11 cellular contexts compared by ENCODE assay signal in genomic region chr10:17144757-17145156, GRCh38. TPM values are rescaled to one million over a fixed set of nuclear protein-coding genes. Genes with fewer than 3 reads are reported as not detected.
DNase-seq lines count a peak whose midpoint lies in the region; ATAC-seq and TF ChIP-seq lines count a peak whose summit lies in the region.
"Had no signal": no experiment of that assay in that cellular context is flagged by ENCODE, and none has a peak within 500 bp of the region (broad histone marks: within the 10 kb centered on the region; RNA-seq: fewer than 3 reads in every experiment).

No MANE protein-coding gene starts in this region.

- intact Hi-C loops in CD8-positive, alpha-beta T cell (cut with DNase I, micrococcal nuclease), result no loop called here

- H3K9me2 ChIP-seq in hepatocyte (replicated peaks; ENCODE audit: insufficient read depth), result no peaks in the 10 kb centered on the region

- no peaks in the 10 kb centered on the region for H3K27me3 ChIP-seq in hepatocyte
- no peaks in the 10 kb centered on the region for H3K27me3 ChIP-seq in CD8-positive, alpha-beta T cell (ENCODE audit: insufficient read depth, low read length)
- H3K27me3 ChIP-seq: esophagus muscularis mucosa had no signal

- no peaks in the 10 kb centered on the region for H3K79me2 ChIP-seq in hepatocyte

- H3K4me3 ChIP-seq in HFF-Myc (replicated peaks; ENCODE audit: low read depth, low read length) (no peak overlapping the region), hepatocyte (no peak overlapping the region)
- no peak overlapping the region for H3K4me3 ChIP-seq in CD8-positive, alpha-beta T cell (ENCODE audit: low read depth, low read length)
- H3K4me3 ChIP-seq: esophagus muscularis mucosa, PC-9 had no signal

- H4K20me1 ChIP-seq in hepatocyte (ENCODE audit: insufficient read depth, poor library complexity, severe bottlenecking), result no peaks in the 10 kb centered on the region

- H3K27ac Mint-ChIP-seq in CD8-positive, alpha-beta T cell, result no peak overlapping the region

- no peak overlapping the region for H2AFZ ChIP-seq in hepatocyte
- H2AFZ ChIP-seq: PC-9 had no signal

- DNase-seq in HFF-Myc (ENCODE audit: extremely low read depth, low read depth), result peak; percentile 19
- peak; percentile 25 for DNase-seq in activated CD8-positive, alpha-beta memory T cell treated with anti-CD3 and anti-CD28 coated beads, Interleukin-2, amount 50 U/mL, for 24 hours (ENCODE audit: extremely low read depth)
- no peak for DNase-seq in hepatocyte (ENCODE audit: low spot score)
- DNase-seq in AML-193 (lab: John Stamatoyannopoulos, UW), result no peak
- DNase-seq in CD8-positive, alpha-beta T cell, result no peak
- no peak for DNase-seq in OCI-M1 (lab: John Stamatoyannopoulos, UW)
- DNase-seq: activated gamma-delta T cell, PC-9 had no signal

- POLR2A ChIA-PET in CD8-positive, alpha-beta T cell (lab: Charles Lee), result interaction anchor here (0.7 kb wide), 1 partner anchor 61 kb away, joined by 5 read pairs; no protein-coding TSS in a partner anchor

- TF ChIP-seq CTCF in C4-2B (conservative IDR thresholded peaks at IDR 0.05), result no peak
- TF ChIP-seq CTCF in HFF-Myc (IDR thresholded peaks at IDR 0.05; ENCODE audit: low read depth, low read length, missing control alignments), result no peak
- TF ChIP-seq CTCF in hepatocyte (IDR thresholded peaks at IDR 0.05; ENCODE audit: poor library complexity), result no peak
- no peak for TF ChIP-seq CTCF in CD8-positive, alpha-beta T cell (IDR thresholded peaks at IDR 0.05)

- H3K9me3 ChIP-seq in hepatocyte (ENCODE audit: low read depth), result no peaks in the 10 kb centered on the region
- H3K9me3 ChIP-seq in CD8-positive, alpha-beta T cell (ENCODE audit: low read length), result no peaks in the 10 kb centered on the region
- H3K9me3 ChIP-seq: esophagus muscularis mucosa had no signal

- CTCF ChIA-PET in CD8-positive, alpha-beta T cell (lab: Charles Lee), result no interaction called here

- H3K27me3 Mint-ChIP-seq in CD8-positive, alpha-beta T cell (ENCODE audit: low read depth), result no peaks in the 10 kb centered on the region

- H3K4me3 Mint-ChIP-seq in CD8-positive, alpha-beta T cell, result no peak overlapping the region

- peaks cover 11% of the 10 kb centered on the region for H3K4me1 Mint-ChIP-seq in CD8-positive, alpha-beta T cell (ENCODE audit: low read depth)

- peaks cover 18% of the 10 kb centered on the region for H3K4me1 ChIP-seq in hepatocyte (ENCODE audit: insufficient read depth)
- H3K4me1 ChIP-seq in CD8-positive, alpha-beta T cell (ENCODE audit: insufficient read depth, low read length), result no peaks in the 10 kb centered on the region
- H3K4me1 ChIP-seq: esophagus muscularis mucosa had no signal

- H3K36me3 Mint-ChIP-seq in CD8-positive, alpha-beta T cell, result peaks cover 14% of the 10 kb centered on the region

- no peaks in the 10 kb centered on the region for H3K36me3 ChIP-seq in hepatocyte (replicated peaks; ENCODE audit: insufficient read depth, low read depth)
- H3K36me3 ChIP-seq in CD8-positive, alpha-beta T cell (ENCODE audit: insufficient read depth, low read length), result no peaks in the 10 kb centered on the region
- H3K36me3 ChIP-seq: esophagus muscularis mucosa had no signal

- H3K27ac ChIP-seq in C4-2B (peak overlapping the region; percentile 76), hepatocyte (peak overlapping the region; percentile 12)
- no peak overlapping the region for H3K27ac ChIP-seq in CD8-positive, alpha-beta T cell (ENCODE audit: low read depth, low read length)
- H3K27ac ChIP-seq: esophagus muscularis mucosa, PC-9 had no signal

- WGBS in hepatocyte (ENCODE audit: low lambda C conversion rate, missing lambda C conversion rate), result 89% methylated on average over 5 of the region's 5 CpGs

- H3K4me2 ChIP-seq in hepatocyte, result no peak overlapping the region
- H3K4me2 ChIP-seq: PC-9 had no signal

- no peak for ATAC-seq in SK-N-SH treated with all-trans-retinoic acid at 6 μM for 48 hours
- ATAC-seq in CD8-positive, alpha-beta T cell, result no peak

- peaks cover 2% of the 10 kb centered on the region for H3K9me3 Mint-ChIP-seq in CD8-positive, alpha-beta T cell

TF ChIP-seq in SK-N-SH treated with all-trans-retinoic acid at 6 μM for 48 hours, 23 proteins besides CTCF, POLR2A, EP300 and RAD21:
- TF ChIP-seq ZNF565 (CRISPR knock-in tag; conservative IDR thresholded peaks at IDR 0.05; ENCODE audit: low read depth) (no peak), ZFP3 (CRISPR knock-in tag; IDR thresholded peaks at IDR 0.05) (no peak), ESRRG (CRISPR knock-in tag; IDR thresholded peaks at IDR 0.05) (no peak), RARB (CRISPR knock-in tag; IDR thresholded peaks at IDR 0.05) (no peak), ZC3H10 (CRISPR knock-in tag; IDR thresholded peaks at IDR 0.05) (no peak), TSHZ2 (CRISPR knock-in tag; IDR thresholded peaks at IDR 0.05) (no peak), PPARA (CRISPR knock-in tag; IDR thresholded peaks at IDR 0.05; ENCODE audit: borderline replicate concordance) (no peak), TOX (CRISPR knock-in tag; IDR thresholded peaks at IDR 0.05; ENCODE audit: borderline replicate concordance) (no peak), ARNTL (CRISPR knock-in tag; IDR thresholded peaks at IDR 0.05; ENCODE audit: borderline replicate concordance, low read depth) (no peak), ZNF8 (CRISPR knock-in tag; IDR thresholded peaks at IDR 0.05) (no peak), CSDC2 (CRISPR knock-in tag; IDR thresholded peaks at IDR 0.05) (no peak), ZNF70 (CRISPR knock-in tag; IDR thresholded peaks at IDR 0.05) (no peak), BACH2 (CRISPR knock-in tag; IDR thresholded peaks at IDR 0.05; ENCODE audit: borderline replicate concordance) (no peak), TCF4 (CRISPR knock-in tag; IDR thresholded peaks at IDR 0.05; ENCODE audit: borderline replicate concordance) (no peak)

RNA-seq across cellular contexts. Expression of gene CUBN, which starts 15.1 kb away (rescaled TPM):
- 9.4 and 10.6 TPM in 2 replicates for total RNA-seq in hepatocyte
- polyA plus RNA-seq in hepatocyte, result 2.0 and 3.3 TPM in 2 replicates
- 1 to 10 TPM; 3.3 to 6.5 TPM for total RNA-seq in CD8-positive, alpha-beta T cell

RNA-seq across cellular contexts. Expression of gene TRDMT1, which starts 56.7 kb away (rescaled TPM):
- total RNA-seq in hepatocyte, result 4.2 and 5.4 TPM in 2 replicates
- 3.5 and 5.9 TPM in 2 replicates for polyA plus RNA-seq in hepatocyte
- total RNA-seq in CD8-positive, alpha-beta T cell, result 10 to 100 TPM; 10.4 to 11.7 TPM

Comparison
In these comparisons a context has a peak if more than half of its experiments do, and no peak if none do; other contexts are left out.
1. DNase-seq: peak in HFF-Myc (single experiment) and activated CD8-positive, alpha-beta memory T cell treated with anti-CD3 and anti-CD28 coated beads, Interleukin-2, amount 50 U/mL, for 24 hours (single experiment); none in hepatocyte (single experiment), AML-193 (0 of 2), CD8-positive, alpha-beta T cell (0 of 7) and OCI-M1 (single experiment).